8 cellular contexts compared by ENCODE assay signal in the genomic region with DNA sequence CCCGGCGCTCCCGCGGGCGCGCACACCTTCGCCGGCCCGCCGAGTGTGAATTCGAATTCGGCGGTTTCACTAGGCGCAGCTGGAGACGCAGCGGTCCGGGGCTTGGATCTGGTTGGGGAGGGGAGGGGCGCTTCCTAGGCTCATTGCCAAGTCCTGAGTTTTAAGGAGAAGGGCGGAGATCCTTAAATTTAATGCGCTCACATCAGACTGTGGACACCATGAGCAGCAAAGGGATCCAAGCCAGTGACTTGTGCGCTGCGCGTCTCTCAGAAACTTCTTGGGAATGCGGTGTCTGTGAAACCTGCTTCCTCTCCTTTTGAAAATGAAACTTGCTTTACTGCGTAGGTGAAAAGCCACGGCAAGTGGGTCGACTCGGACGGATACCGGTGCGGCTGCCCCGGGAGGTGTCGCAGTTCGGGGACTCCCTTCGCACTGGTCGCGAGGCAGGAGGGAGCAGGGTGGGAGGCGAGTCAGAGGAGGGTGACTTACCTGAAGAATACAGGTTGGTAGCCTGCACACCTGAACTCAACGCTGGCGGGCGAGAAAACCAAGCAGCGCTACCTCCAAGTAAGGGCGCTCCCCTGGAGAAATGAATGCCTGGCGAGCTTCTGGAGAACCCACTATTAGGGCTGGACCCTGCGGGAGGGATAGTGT. TPM values are rescaled to one million over a fixed set of nuclear protein-coding genes. Genes with fewer than 3 reads are reported as not detected.
DNase-seq lines count a peak whose midpoint lies in the region; ATAC-seq and TF ChIP-seq lines count a peak whose summit lies in the region.

No MANE protein-coding gene starts in this region.

- intact Hi-C loops in esophagus muscularis mucosa (cut with DNase I), result loop anchor here (5.0 to 10.0 kb wide), 3 partner anchors 86 to 242 kb away; partner anchors contain the start of gene MAN1A2

- H3K4me3 Mint-ChIP-seq in nephron progenitor cell, result peak overlapping the region; percentile 85

- H3K9me3 Mint-ChIP-seq in nephron progenitor cell, result no peaks in the 10 kb centered on the region

- peak overlapping the region; percentile 73 for H3K4me3 ChIP-seq in LNCaP clone FGC (ENCODE audit: low read depth, low read length)
- H3K4me3 ChIP-seq in esophagus muscularis mucosa, result peak overlapping the region; percentile 69 to 91 (median 87)
- H3K4me3 ChIP-seq in stomach smooth muscle (ENCODE audit: low read length in 2 of 2), result peak overlapping the region; percentile 90 to 95

- DNase-seq in LNCaP clone FGC (ENCODE audit: low read depth) (no peak), esophagus muscularis mucosa (ENCODE audit: extremely low spot score) (no peak), nephron progenitor cell (peak; percentile 12), HPDE6-E6E7 (ENCODE audit: extremely low spot score) (no peak), NCI-H1092 treated with DMSO at 0.1 percent for 48 hours (lab: John Stamatoyannopoulos, UW) (no peak)
- peak; percentile 78 for DNase-seq in activated CD8-positive, alpha-beta memory T cell treated with anti-CD3 and anti-CD28 coated beads, Interleukin-2, amount 50 U/mL, for 48 hours

- ATAC-seq in GM18505 (IDR thresholded peaks at IDR 0.05; ENCODE audit: unreplicated experiment), result no peak

- H3K9me3 ChIP-seq in esophagus muscularis mucosa (no peaks in the 10 kb centered on the region), stomach smooth muscle (ENCODE audit: control insufficient read depth in 2 of 2, low read length in 2 of 2) (no peaks in the 10 kb centered on the region)

- WGBS in esophagus muscularis mucosa, result 5% methylated on average over 24 of the region's 45 CpGs

- peaks cover 55% of the 10 kb centered on the region for H3K27me3 Mint-ChIP-seq in nephron progenitor cell (ENCODE audit: low read depth, poor library complexity)

- peak; percentile 7 for TF ChIP-seq POLR2A in GM18505 (IDR thresholded peaks at IDR 0.05; ENCODE audit: borderline replicate concordance, extremely low read depth, insufficient read depth, insufficient read length)
- no peak for TF ChIP-seq POLR2A in esophagus muscularis mucosa (IDR thresholded peaks at IDR 0.05; ENCODE audit: low read depth)

- peak overlapping the region; percentile 73 to 75 for H3K9ac ChIP-seq in stomach smooth muscle (ENCODE audit: low read length in 2 of 2)

- no peak overlapping the region for H3K27ac Mint-ChIP-seq in nephron progenitor cell

- H3K27ac ChIP-seq in esophagus muscularis mucosa (replicated peaks in 1 of 4) (peak overlapping the region; percentile 79 to 93 (median 84)), stomach smooth muscle (ENCODE audit: low read length) (peak overlapping the region; percentile 64)

- H3K27me3 ChIP-seq in esophagus muscularis mucosa, result no peaks in the 10 kb centered on the region
- H3K27me3 ChIP-seq in stomach smooth muscle (ENCODE audit: control insufficient read depth in 1 of 2, insufficient read depth in 2 of 2, low read length in 2 of 2), result no peaks in the 10 kb centered on the region

- no peaks in the 10 kb centered on the region for H3K36me3 Mint-ChIP-seq in nephron progenitor cell (ENCODE audit: low read depth)

- TF ChIP-seq CTCF in LNCaP clone FGC (IDR thresholded peaks at IDR 0.05; ENCODE audit: control insufficient read depth, extremely low read depth, insufficient read depth), result no peak
- TF ChIP-seq CTCF in esophagus muscularis mucosa (IDR thresholded peaks at IDR 0.05), result no peak
- TF ChIP-seq CTCF in nephron progenitor cell (IDR thresholded peaks at IDR 0.05), result no peak

- peaks cover 37% of the 10 kb centered on the region for H3K4me1 Mint-ChIP-seq in nephron progenitor cell

- H3K4me1 ChIP-seq in esophagus muscularis mucosa (peaks cover 9 to 49% (median 42%) of the 10 kb centered on the region in 4 donors), stomach smooth muscle (ENCODE audit: control insufficient read depth, insufficient read depth, low read length) (peaks cover 32% of the 10 kb centered on the region)

- TF ChIP-seq EP300 in esophagus muscularis mucosa (IDR thresholded peaks at IDR 0.05), result no peak

- no peaks in the 10 kb centered on the region for H3K36me3 ChIP-seq in esophagus muscularis mucosa
- H3K36me3 ChIP-seq in stomach smooth muscle (ENCODE audit: control insufficient read depth in 2 of 2, insufficient read depth in 2 of 2, low read length in 2 of 2), result no peaks in the 10 kb centered on the region

RNA-seq across cellular contexts. Expression of gene TENT5C, which starts 0.9 kb away (rescaled TPM):
- 1 to 10 TPM in 3 of 4 donors, under 1 TPM in 1; 0.92 to 6.8 (median 2.5) TPM for total RNA-seq in esophagus muscularis mucosa

Comparison
In these comparisons a context has a peak if more than half of its experiments do, and no peak if none do; other contexts are left out.
1. DNase-seq: peak in activated CD8-positive, alpha-beta memory T cell treated with anti-CD3 and anti-CD28 coated beads, Interleukin-2, amount 50 U/mL, for 48 hours (single experiment) and nephron progenitor cell (single experiment); none in LNCaP clone FGC (single experiment), esophagus muscularis mucosa (single experiment), HPDE6-E6E7 (single experiment) and NCI-H1092 treated with DMSO at 0.1 percent for 48 hours (single experiment).
2. Peak in every context shown above with its lines, with median percentiles within 50 percentile points of each other: H3K4me3 ChIP-seq.